In the genomic region with DNA sequence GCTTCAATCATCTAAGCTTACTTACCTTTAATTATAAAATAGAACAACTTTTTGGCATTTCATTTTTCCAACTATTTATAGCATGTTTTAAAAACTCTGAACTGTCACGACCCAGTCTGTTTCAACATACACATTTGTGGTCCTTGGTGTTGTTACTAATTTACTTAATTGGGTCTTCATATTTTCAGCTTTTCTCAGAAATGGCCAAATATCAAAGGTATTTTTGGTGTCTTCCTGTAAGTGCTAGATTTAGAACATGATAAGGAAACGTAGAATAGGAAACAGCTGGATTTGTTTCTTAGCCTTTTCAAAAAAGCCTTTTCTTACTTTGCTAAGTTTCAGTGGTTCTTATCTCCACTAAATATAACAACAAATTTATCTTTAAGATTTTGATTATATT, we compare ENCODE assay signal across 8 cellular contexts. TPM values are rescaled to one million over a fixed set of nuclear protein-coding genes. Genes with fewer than 3 reads are reported as not detected.
DNase-seq lines count a peak whose midpoint lies in the region; ATAC-seq, FAIRE-seq and TF ChIP-seq lines count a peak whose summit lies in the region.

No MANE protein-coding gene starts in this region.

- intact Hi-C loops in mammary epithelial cell (cut with micrococcal nuclease) = loop anchor here (2.0 kb wide), 1 partner anchor 179 kb away; no protein-coding TSS in a partner anchor

- H3K4me2 ChIP-seq in mammary epithelial cell (ENCODE audit: insufficient read depth, low read depth, low read length) = peak overlapping the region; percentile 70

- peaks cover 7% of the 10 kb centered on the region for H3K36me3 Mint-ChIP-seq in nephron (ENCODE audit: low read depth)

- H3K27me3 ChIP-seq in ACC112 (ENCODE audit: insufficient read depth, low read length) = no peaks in the 10 kb centered on the region
- no peaks in the 10 kb centered on the region for H3K27me3 ChIP-seq in mammary epithelial cell (ENCODE audit: insufficient read depth, low read length)

- H3K9me3 Mint-ChIP-seq in nephron = no peaks in the 10 kb centered on the region

- peaks cover 2% of the 10 kb centered on the region for H3K9me3 ChIP-seq in mammary epithelial cell (replicated peaks; ENCODE audit: insufficient read depth, low read length)

- ATAC-seq in GM21423 (IDR thresholded peaks at IDR 0.05; ENCODE audit: unreplicated experiment) = no peak

- dilution Hi-C loops in mammary epithelial cell (cut with HindIII; ENCODE audit: low sequenced_read_pairs) = loop anchor here (5.0 kb wide), 1 partner anchor 91 kb away; no protein-coding TSS in a partner anchor

- H2AFZ ChIP-seq in ACC112 (ENCODE audit: low read length, unreplicated experiment) (no peak overlapping the region), mammary epithelial cell (ENCODE audit: low read depth, low read length) (no peak overlapping the region)

- H3K79me2 ChIP-seq in ACC112 (ENCODE audit: control insufficient read depth, insufficient read depth, low read length, unreplicated experiment) = no peaks in the 10 kb centered on the region
- H3K79me2 ChIP-seq in mammary epithelial cell (ENCODE audit: insufficient read depth, low read length) = peaks cover 2% of the 10 kb centered on the region

- H3K27ac Mint-ChIP-seq in nephron = peak overlapping the region in 2 of 3 experiments; percentile 84 to 93

- H3K4me1 ChIP-seq in ACC112 (ENCODE audit: control insufficient read depth, insufficient read depth, low read length, unreplicated experiment) = peaks cover 60% of the 10 kb centered on the region
- peaks cover 49% of the 10 kb centered on the region for H3K4me1 ChIP-seq in mammary epithelial cell (ENCODE audit: insufficient read depth, low read length)

- CTCF ChIA-PET in mammary epithelial cell (lab: Charles Lee; ENCODE audit: low non-redundant PET) = no interaction called here

- H3K27ac ChIP-seq in ACC112 (ENCODE audit: low read depth, low read length) = peak overlapping the region; percentile 74
- peak overlapping the region; percentile 97 for H3K27ac ChIP-seq in mammary epithelial cell (ENCODE audit: insufficient read depth, low read depth, low read length)

- no peaks in the 10 kb centered on the region for H4K20me1 ChIP-seq in mammary epithelial cell (ENCODE audit: insufficient read depth, low read length)

- BruUV-seq in mammary epithelial cell (replicated peaks; lab: Mats Ljungman, UMichigan) = TSS peak; percentile 42

- DNase-seq in Jurkat, Clone E6-1 (ENCODE audit: low read depth, low spot score) = peak; percentile 73
- DNase-seq in mammary epithelial cell (no peak), T-helper 9 cell (no peak), NCI-H2171 (lab: John Stamatoyannopoulos, UW) (no peak), urothelium cell line (ENCODE audit: low spot score) (no peak)

- H3K9ac ChIP-seq in mammary epithelial cell (ENCODE audit: insufficient read depth, low read length) = peak overlapping the region; percentile 57

- H3K4me3 ChIP-seq in ACC112 (ENCODE audit: low read depth, low read length) (peak overlapping the region; percentile 19; the same call in 1 of the 2 replicates), mammary epithelial cell (replicated peaks in 1 of 3; ENCODE audit: insufficient read depth in 1 of 3, low read depth in 2 of 3, low read length in 3 of 3) (peak overlapping the region in 1 of 3 experiments; percentile 23)
- H3K4me3 ChIP-seq in Jurkat, Clone E6-1 (ENCODE audit: low read length) = no peak overlapping the region

- no peak overlapping the region for H3K4me3 Mint-ChIP-seq in nephron

- no peaks in the 10 kb centered on the region for H3K27me3 Mint-ChIP-seq in nephron (ENCODE audit: low read depth)

- FAIRE-seq in urothelium cell line (lab: Jason Lieb, UNC) = no peak

- 0% methylated on average over 2 of the region's 2 CpGs for WGBS in mammary epithelial cell (ENCODE audit: low coverage, missing lambda C conversion rate)

- H3K36me3 ChIP-seq in ACC112 (ENCODE audit: insufficient read depth, low read length) = no peaks in the 10 kb centered on the region
- no peaks in the 10 kb centered on the region for H3K36me3 ChIP-seq in mammary epithelial cell (ENCODE audit: insufficient read depth, low read length)

- no peak for TF ChIP-seq CTCF in mammary epithelial cell (conservative IDR thresholded peaks at IDR 0.05 in 1 of 2, IDR thresholded peaks at IDR 0.05 in 1 of 2; ENCODE audit: extremely low read depth in 1 of 2, insufficient read depth in 1 of 2, low read depth in 1 of 2, low read length in 2 of 2)
- TF ChIP-seq CTCF in nephron (IDR thresholded peaks at IDR 0.05; ENCODE audit: unreplicated experiment in 3 of 3) = no peak

- H3K4me1 Mint-ChIP-seq in nephron = peaks cover 45% of the 10 kb centered on the region

- in situ Hi-C loops in mammary epithelial cell (cut with MboI; ENCODE audit: low sequenced_read_pairs in 2 of 2) = no loop called here

RNA-seq across cellular contexts. Expression of gene LPAR6, which starts 11.4 kb away (rescaled TPM):
- polyA plus RNA-seq in Jurkat, Clone E6-1 (2012; ENCODE audit: insufficient read depth, insufficient read length) = 2.1 TPM
- 10 to 100 TPM in 1 of 2 donors, 1 to 10 TPM in 1; 7.9 to 17.2 TPM for total RNA-seq in mammary epithelial cell
- 2.9 TPM for polyA plus RNA-seq in mammary epithelial cell
- polyA minus RNA-seq in mammary epithelial cell = 1.0 TPM
